In genomic region chr3:56780935-56781334, GRCh38 we compare ENCODE assay signal across 22 cellular contexts. TPM values are rescaled to one million over a fixed set of nuclear protein-coding genes. Genes with fewer than 3 reads are reported as not detected.
DNase-seq lines count a peak whose midpoint lies in the region; ATAC-seq and TF ChIP-seq lines count a peak whose summit lies in the region.
"Had no signal": no experiment of that assay in that cellular context is flagged by ENCODE, and none has a peak within 500 bp of the region (broad histone marks: within the 10 kb centered on the region; RNA-seq: fewer than 3 reads in every experiment).

No MANE protein-coding gene starts in this region.

- H3F3A ChIP-seq in smooth muscle cell (ENCODE audit: low read depth) = peaks cover 44% of the 10 kb centered on the region

- no peak overlapping the region for H2AFZ ChIP-seq in KMS-11 (ENCODE audit: low read depth)
- H2AFZ ChIP-seq in smooth muscle cell (ENCODE audit: low read depth) = no peak overlapping the region

- intact Hi-C loops in activated CD4-positive, alpha-beta T cell treated with anti-CD3 and anti-CD28 coated beads for 36 hours (cut with DNase I, micrococcal nuclease) = loop anchor here (5.0 to 10.0 kb wide), 3 partner anchors 224 to 814 kb away; partner anchors contain the start of genes CCDC66 (in 2 of the 2) and ARF4 (in 1 of the 2)
- intact Hi-C loops in body of pancreas (cut with DNase I) = no loop called here

- CTCF ChIA-PET in activated CD4-positive, alpha-beta T cell treated with anti-CD3 and anti-CD28 coated beads for 36 hours (lab: Charles Lee) = interaction anchor here (1.4 to 16.2 kb wide), 2 partner anchors 10 to 20 kb away, joined by 6 to 270 read pairs; partner anchors contain the start of gene ARHGEF3

- 92 to 94% methylated on average over 2 of the region's 2 CpGs for WGBS in body of pancreas, 2 donors
- 100% methylated on average over 2 of the region's 2 CpGs for WGBS in smooth muscle cell (ENCODE audit: low lambda C conversion rate)

- H3K79me2 ChIP-seq in KMS-11 (ENCODE audit: insufficient read depth, low read depth) (peaks cover 49% of the 10 kb centered on the region; the same call in 1 of the 2 replicates), smooth muscle cell (ENCODE audit: low read depth) (peaks cover 99% of the 10 kb centered on the region)

- H3K27me3 Mint-ChIP-seq in activated CD4-positive, alpha-beta T cell treated with anti-CD3 and anti-CD28 coated beads for 36 hours = no peaks in the 10 kb centered on the region

- H3K4me3 Mint-ChIP-seq in activated CD4-positive, alpha-beta T cell treated with anti-CD3 and anti-CD28 coated beads for 36 hours = no peak overlapping the region

- no peak overlapping the region for H3K9ac ChIP-seq in KMS-11
- H3K9ac ChIP-seq in smooth muscle cell (ENCODE audit: low read depth) = no peak overlapping the region
- H3K9ac ChIP-seq: BLaER1 treated with 17β-estradiol and CSF1 and Interleukin-3, amounts not matched to agents 10 nM and 100 nM had no signal

- H4K20me1 ChIP-seq in KMS-11 (ENCODE audit: insufficient read depth) (no peaks in the 10 kb centered on the region), smooth muscle cell (ENCODE audit: low read depth) (peaks cover 100% of the 10 kb centered on the region)

- H3K4me3 ChIP-seq in KMS-11 (IDR thresholded peaks at IDR 0.05; ENCODE audit: insufficient read depth, low read depth, low read length) (no peak overlapping the region), body of pancreas (no peak overlapping the region), smooth muscle cell (no peak overlapping the region)
- H3K4me3 ChIP-seq: BLaER1 treated with 17β-estradiol and CSF1 and Interleukin-3, amounts not matched to agents 10 nM and 100 nM; mucosa of descending colon; right atrium auricular region had no signal

- H3K9me3 ChIP-seq in body of pancreas (no peaks in the 10 kb centered on the region), smooth muscle cell (replicated peaks; ENCODE audit: low read depth) (no peaks in the 10 kb centered on the region)
- H3K9me3 ChIP-seq: BLaER1 treated with 17β-estradiol and CSF1 and Interleukin-3, amounts not matched to agents 10 nM and 100 nM; mucosa of descending colon; neutrophil; right atrium auricular region had no signal

- H3K4me1 Mint-ChIP-seq in activated CD4-positive, alpha-beta T cell treated with anti-CD3 and anti-CD28 coated beads for 36 hours = peaks cover 92% of the 10 kb centered on the region

- H3K27me3 ChIP-seq in KMS-11 (ENCODE audit: insufficient read depth, low read depth) = no peaks in the 10 kb centered on the region
- H3K27me3 ChIP-seq in body of pancreas = no peaks in the 10 kb centered on the region
- no peaks in the 10 kb centered on the region for H3K27me3 ChIP-seq in smooth muscle cell (ENCODE audit: low read depth)
- H3K27me3 ChIP-seq: BLaER1 treated with 17β-estradiol and CSF1 and Interleukin-3, amounts not matched to agents 10 nM and 100 nM; neutrophil; right atrium auricular region had no signal

- no peak for TF ChIP-seq POLR2A in body of pancreas (IDR thresholded peaks at IDR 0.05)

- ATAC-seq in activated CD4-positive, alpha-beta T cell treated with anti-CD3 and anti-CD28 coated beads for 36 hours = no peak
- ATAC-seq in body of pancreas (no peak), GM21526 (IDR thresholded peaks at IDR 0.05; ENCODE audit: low FRiP score, unreplicated experiment) (no peak)
- ATAC-seq: left lobe of liver had no signal

- H3K4me2 ChIP-seq in KMS-11 (peak overlapping the region; percentile 71; the same call in 1 of the 2 replicates), smooth muscle cell (no peak overlapping the region)

- DNase-seq in activated CD4-positive, alpha-beta T cell treated with anti-CD3 and anti-CD28 coated beads for 36 hours = no peak
- DNase-seq in activated CD4-positive, alpha-beta T cell treated with anti-CD3 and anti-CD28 coated beads for 4 hours = no peak
- DNase-seq in body of pancreas = no peak
- DNase-seq in smooth muscle cell (lab: John Stamatoyannopoulos, UW; ENCODE audit: unreplicated experiment) = no peak
- no peak for DNase-seq in DMS79 (lab: John Stamatoyannopoulos, UW)
- DNase-seq in occipital lobe (lab: John Stamatoyannopoulos, UW) = no peak
- DNase-seq: anterior cingulate cortex; cerebellar nuclear complex; HCEC 1CT; mucosa of descending colon; NCI-H1105 treated with DMSO at 0.1 percent for 48 hours; NCI-H2081 treated with DMSO at 0.1 percent for 48 hours; RPMI8226; stimulated activated CD4-positive, alpha-beta T cell treated with anti-CD3 and anti-CD28 coated beads, Interleukin-15, amount 100 ng/mL, for 24 hours; stimulated activated naive CD4-positive, alpha-beta T cell; trophoblast cell had no signal

- peak overlapping the region; percentile 75 for H3K27ac Mint-ChIP-seq in activated CD4-positive, alpha-beta T cell treated with anti-CD3 and anti-CD28 coated beads for 36 hours

- H3K9me3 Mint-ChIP-seq in activated CD4-positive, alpha-beta T cell treated with anti-CD3 and anti-CD28 coated beads for 36 hours (ENCODE audit: low read depth) = no peaks in the 10 kb centered on the region

- POLR2A ChIA-PET in activated CD4-positive, alpha-beta T cell treated with anti-CD3 and anti-CD28 coated beads for 36 hours (lab: Charles Lee) = no interaction called here

- H3K36me3 ChIP-seq in KMS-11 (ENCODE audit: insufficient read depth) (no peaks in the 10 kb centered on the region), body of pancreas (replicated peaks in 1 of 2; ENCODE audit: insufficient read depth in 1 of 2, low read depth in 2 of 2) (no peaks in the 10 kb centered on the region), smooth muscle cell (ENCODE audit: low read depth) (no peaks in the 10 kb centered on the region)
- H3K36me3 ChIP-seq: neutrophil, right atrium auricular region had no signal

- peaks cover 29% of the 10 kb centered on the region for H3K36me3 Mint-ChIP-seq in activated CD4-positive, alpha-beta T cell treated with anti-CD3 and anti-CD28 coated beads for 36 hours (ENCODE audit: low read depth)

- TF ChIP-seq CTCF in KMS-11 (conservative IDR thresholded peaks at IDR 0.05; ENCODE audit: low read depth, low read length) = no peak
- TF ChIP-seq CTCF in body of pancreas (IDR thresholded peaks at IDR 0.05) = no peak
- no peak for TF ChIP-seq CTCF in smooth muscle cell (IDR thresholded peaks at IDR 0.05; ENCODE audit: borderline replicate concordance, insufficient read depth, poor library complexity, severe bottlenecking)

- H3K4me1 ChIP-seq in KMS-11 (ENCODE audit: low read depth, poor library complexity, severe bottlenecking) (peaks cover 97% of the 10 kb centered on the region), body of pancreas (peaks cover 91% of the 10 kb centered on the region), smooth muscle cell (ENCODE audit: low read depth) (peaks cover 31% of the 10 kb centered on the region)

- no peak overlapping the region for H3K27ac ChIP-seq in KMS-11
- peak overlapping the region in 3 of 4 donors; percentile 15 to 85 (median 46) for H3K27ac ChIP-seq in body of pancreas
- peak overlapping the region; percentile 88 for H3K27ac ChIP-seq in smooth muscle cell (ENCODE audit: low read depth)

RNA-seq across cellular contexts. Expression of gene ARHGEF3, which starts 20.8 kb away (rescaled TPM):
- total RNA-seq in activated CD4-positive, alpha-beta T cell treated with anti-CD3 and anti-CD28 coated beads for 36 hours = 10 to 100 TPM; 34.4 to 38.3 TPM
- total RNA-seq in body of pancreas (10 to 100 TPM; 27.4 to 38.7 TPM), smooth muscle cell (131 and 139 TPM in 2 replicates), occipital lobe (26.4 TPM)
- polyA plus RNA-seq in smooth muscle cell = 90.5 and 137 TPM in 2 replicates
